ENCODE assay signal across 17 cellular contexts in genomic region chr15:51688863-51689262, GRCh38. TPM values are rescaled to one million over a fixed set of nuclear protein-coding genes. Genes with fewer than 3 reads are reported as not detected.
A peak's percentile ranks its signal among the peaks of the same experiment; 100 is the strongest.
DNase-seq lines count a peak whose midpoint lies in the region; ATAC-seq, FAIRE-seq and TF ChIP-seq lines count a peak whose summit lies in the region.
"Had no signal": no experiment of that assay in that cellular context is flagged by ENCODE, and none has a peak within 500 bp of the region (broad histone marks: within the 10 kb centered on the region; RNA-seq: fewer than 3 reads in every experiment).

No MANE protein-coding gene starts in this region.

- H3F3A ChIP-seq in SK-N-SH (replicated peaks; ENCODE audit: insufficient read depth) = no peaks in the 10 kb centered on the region

- peak; percentile 44 for FAIRE-seq in GM18507 (lab: Jason Lieb, UNC)

- no peaks in the 10 kb centered on the region for H4K20me1 ChIP-seq in SK-N-SH (ENCODE audit: insufficient read depth)
- H4K20me1 ChIP-seq: BLaER1 treated with 17β-estradiol and CSF1 and Interleukin-3, amounts not matched to agents 10 nM and 100 nM had no signal

- TF ChIP-seq POLR2A in gastrocnemius medialis (IDR thresholded peaks at IDR 0.05) = no peak

- H3K27me3 ChIP-seq in SK-N-SH (ENCODE audit: insufficient read depth) (peaks cover 10% of the 10 kb centered on the region), gastrocnemius medialis (peaks cover 0 to 9% (median 4%) of the 10 kb centered on the region in 3 donors)
- H3K27me3 ChIP-seq: BLaER1 treated with 17β-estradiol and CSF1 and Interleukin-3, amounts not matched to agents 10 nM and 100 nM; testis had no signal

- H3K4me2 ChIP-seq in SK-N-SH = no peak overlapping the region
- H3K4me2 ChIP-seq: BLaER1 treated with 17β-estradiol and CSF1 and Interleukin-3, amounts not matched to agents 10 nM and 100 nM had no signal

- no peak overlapping the region for H3K9ac ChIP-seq in SK-N-SH
- H3K9ac ChIP-seq: BLaER1 treated with 17β-estradiol and CSF1 and Interleukin-3, amounts not matched to agents 10 nM and 100 nM had no signal

- intact Hi-C loops in activated T-helper 1 cell treated with anti-CD3 and anti-CD28 coated beads, Interleukin-12 subunit alpha, Interleukin-12 subunit beta, Interleukin-2, Interleukin-4 antibody, amounts not matched to agents 30 ng/mL and 10 ng/mL and 1 ng/mL, durations not matched to agents 14 hours and 24 hours and 36 hours (cut with micrococcal nuclease) = no loop called here
- intact Hi-C loops in gastrocnemius medialis (cut with DNase I; ENCODE audit: low total_unique reads) = no loop called here

- H3K36me3 ChIP-seq in SK-N-SH (replicated peaks in 1 of 2; ENCODE audit: control insufficient read depth in 1 of 2, insufficient read depth in 2 of 2, low read length in 1 of 2) (peaks cover 0 to 14% of the 10 kb centered on the region in 2 experiments), gastrocnemius medialis (no peaks in the 10 kb centered on the region)
- H3K36me3 ChIP-seq: BLaER1 treated with 17β-estradiol and CSF1 and Interleukin-3, amounts not matched to agents 10 nM and 100 nM had no signal

- no peak for TF ChIP-seq EP300 in SK-N-SH (IDR thresholded peaks at IDR 0.05; ENCODE audit: borderline replicate concordance in 1 of 2, low read depth in 1 of 2, low read length in 1 of 2)

- H3K9me3 Mint-ChIP-seq in activated T-helper 1 cell treated with anti-CD3 and anti-CD28 coated beads, Interleukin-12 subunit alpha, Interleukin-12 subunit beta, Interleukin-2, Interleukin-4 antibody, amounts not matched to agents 30 ng/mL and 10 ng/mL and 1 ng/mL, durations not matched to agents 14 hours and 24 hours and 36 hours = no peaks in the 10 kb centered on the region
- H3K9me3 Mint-ChIP-seq: IgD-negative memory B cell; T-helper 1 cell treated with Interleukin-12 subunit alpha and Interleukin-12 subunit beta and Interleukin-4 antibody, amounts not matched to agents 30 μg/mL and 1 μg/mL, for 36 hours had no signal

- H3K79me2 ChIP-seq in SK-N-SH (ENCODE audit: insufficient read depth) = no peaks in the 10 kb centered on the region

- CTCF ChIA-PET in SK-N-SH (lab: Yijun Ruan, JAX) = interaction anchor here (1.4 kb wide), 1 partner anchor 88 kb away, joined by 4 read pairs; no protein-coding TSS in a partner anchor

- no peak overlapping the region for H3K27ac ChIP-seq in SK-N-SH (ENCODE audit: low read depth in 2 of 2, low read length in 1 of 2)
- H3K27ac ChIP-seq in gastrocnemius medialis = no peak overlapping the region
- H3K27ac ChIP-seq: BLaER1 treated with 17β-estradiol and CSF1 and Interleukin-3, amounts not matched to agents 10 nM and 100 nM; testis had no signal

- TF ChIP-seq CTCF in AG09309 (IDR thresholded peaks at IDR 0.05; ENCODE audit: control insufficient read depth, insufficient read depth, low read depth, low read length, missing control alignments) = peak; percentile 33
- TF ChIP-seq CTCF in SK-N-SH (IDR thresholded peaks at IDR 0.05) = peak; percentile 33
- peak; percentile 16 for TF ChIP-seq CTCF in foreskin fibroblast (IDR thresholded peaks at IDR 0.05; ENCODE audit: low read depth, low read length)
- TF ChIP-seq CTCF in gastrocnemius medialis (IDR thresholded peaks at IDR 0.05 in 4 of 5, conservative IDR thresholded peaks at IDR 0.05 in 1 of 5) = no peak

- no peaks in the 10 kb centered on the region for H3K9me2 ChIP-seq in SK-N-SH

- DNase-seq in AG09309 (ENCODE audit: low read depth) (no peak), GM18507 (ENCODE audit: extremely low spot score, insufficient read length, low read depth) (no peak), SK-N-SH (no peak), foreskin fibroblast (no peak), SK-N-DZ (ENCODE audit: low spot score) (no peak), gastrocnemius medialis (no peak)
- DNase-seq in activated T-helper 1 cell treated with anti-CD3 and anti-CD28 coated beads, Interleukin-12 subunit alpha, Interleukin-12 subunit beta, Interleukin-2, Interleukin-4 antibody, amounts not matched to agents 30 ng/mL and 10 ng/mL and 1 ng/mL, durations not matched to agents 14 hours and 24 hours and 36 hours (ENCODE audit: low spot score) = no peak
- DNase-seq: activated CD4-positive, alpha-beta T cell treated with anti-CD3 and anti-CD28 coated beads, Interleukin-2, amount 50 U/mL, for 48 hours; NCI-H1436; NCI-H510A; testis had no signal

- H3K36me3 Mint-ChIP-seq in activated T-helper 1 cell treated with anti-CD3 and anti-CD28 coated beads, Interleukin-12 subunit alpha, Interleukin-12 subunit beta, Interleukin-2, Interleukin-4 antibody, amounts not matched to agents 30 ng/mL and 10 ng/mL and 1 ng/mL, durations not matched to agents 14 hours and 24 hours and 36 hours (ENCODE audit: low read depth) = peaks cover 4% of the 10 kb centered on the region
- H3K36me3 Mint-ChIP-seq: IgD-negative memory B cell had no signal

- H3K4me1 ChIP-seq in SK-N-SH (ENCODE audit: control insufficient read depth in 1 of 2, insufficient read depth in 2 of 2, low read depth in 1 of 2, low read length in 1 of 2) = no peaks in the 10 kb centered on the region
- no peaks in the 10 kb centered on the region for H3K4me1 ChIP-seq in gastrocnemius medialis
- H3K4me1 ChIP-seq: testis had no signal

- H2AFZ ChIP-seq in SK-N-SH (ENCODE audit: low read depth) = no peak overlapping the region

- H3K4me1 Mint-ChIP-seq in activated T-helper 1 cell treated with anti-CD3 and anti-CD28 coated beads, Interleukin-12 subunit alpha, Interleukin-12 subunit beta, Interleukin-2, Interleukin-4 antibody, amounts not matched to agents 30 ng/mL and 10 ng/mL and 1 ng/mL, durations not matched to agents 14 hours and 24 hours and 36 hours (ENCODE audit: low read depth) = peaks cover 28% of the 10 kb centered on the region

- POLR2A ChIA-PET in SK-N-SH (lab: Yijun Ruan, JAX) = no interaction called here

- peaks cover 39% of the 10 kb centered on the region for H3K27me3 Mint-ChIP-seq in activated T-helper 1 cell treated with anti-CD3 and anti-CD28 coated beads, Interleukin-12 subunit alpha, Interleukin-12 subunit beta, Interleukin-2, Interleukin-4 antibody, amounts not matched to agents 30 ng/mL and 10 ng/mL and 1 ng/mL, durations not matched to agents 14 hours and 24 hours and 36 hours (ENCODE audit: insufficient read depth)

- H3K27ac Mint-ChIP-seq in activated T-helper 1 cell treated with anti-CD3 and anti-CD28 coated beads, Interleukin-12 subunit alpha, Interleukin-12 subunit beta, Interleukin-2, Interleukin-4 antibody, amounts not matched to agents 30 ng/mL and 10 ng/mL and 1 ng/mL, durations not matched to agents 14 hours and 24 hours and 36 hours = no peak overlapping the region
- H3K27ac Mint-ChIP-seq: IgD-negative memory B cell; T-helper 1 cell treated with Interleukin-12 subunit alpha and Interleukin-12 subunit beta and Interleukin-4 antibody, amounts not matched to agents 30 μg/mL and 1 μg/mL, for 36 hours had no signal

- in situ Hi-C loops in gastrocnemius medialis (cut with MboI; ENCODE audit: low sequenced_read_pairs in 4 of 4) = no loop called here

- ATAC-seq in HG02763 (IDR thresholded peaks at IDR 0.05; ENCODE audit: unreplicated experiment) (no peak), gastrocnemius medialis (no peak)

- WGBS in SK-N-SH (ENCODE audit: low lambda C conversion rate) = 53% methylated on average over 2 of the region's 2 CpGs

- TF ChIP-seq RAD21 in SK-N-SH (IDR thresholded peaks at IDR 0.05; ENCODE audit: low read length) = no peak

- H3K9me3 ChIP-seq in SK-N-SH = no peaks in the 10 kb centered on the region
- no peaks in the 10 kb centered on the region for H3K9me3 ChIP-seq in gastrocnemius medialis
- H3K9me3 ChIP-seq: BLaER1 treated with 17β-estradiol and CSF1 and Interleukin-3, amounts not matched to agents 10 nM and 100 nM; testis had no signal

- H3K4me3 Mint-ChIP-seq in activated T-helper 1 cell treated with anti-CD3 and anti-CD28 coated beads, Interleukin-12 subunit alpha, Interleukin-12 subunit beta, Interleukin-2, Interleukin-4 antibody, amounts not matched to agents 30 ng/mL and 10 ng/mL and 1 ng/mL, durations not matched to agents 14 hours and 24 hours and 36 hours = no peak overlapping the region
- H3K4me3 Mint-ChIP-seq: IgD-negative memory B cell; T-helper 1 cell treated with Interleukin-12 subunit alpha and Interleukin-12 subunit beta and Interleukin-4 antibody, amounts not matched to agents 30 μg/mL and 1 μg/mL, for 36 hours had no signal

- H3K4me3 ChIP-seq in AG09309 (ENCODE audit: control insufficient read depth, low read depth, low read length) = no peak overlapping the region
- no peak overlapping the region for H3K4me3 ChIP-seq in SK-N-SH (ENCODE audit: low read depth in 2 of 2, low read length in 1 of 2)
- no peak overlapping the region for H3K4me3 ChIP-seq in foreskin fibroblast (ENCODE audit: low read depth in 1 of 2, low read length in 2 of 2)
- H3K4me3 ChIP-seq in gastrocnemius medialis = no peak overlapping the region
- H3K4me3 ChIP-seq: BLaER1 treated with 17β-estradiol and CSF1 and Interleukin-3, amounts not matched to agents 10 nM and 100 nM; testis had no signal

TF ChIP-seq in SK-N-SH, 30 proteins besides CTCF, POLR2A, EP300 and RAD21 (continues in another document):
- TF ChIP-seq MXI1 (IDR thresholded peaks at IDR 0.05; ENCODE audit: low read depth, low read length) = no peak
- no peak for TF ChIP-seq NRF1 (IDR thresholded peaks at IDR 0.05; ENCODE audit: low read depth, low read length)

RNA-seq across cellular contexts. Expression of gene SCG3, which starts 7.6 kb away (rescaled TPM):
- polyA plus RNA-seq in SK-N-SH (2012; rRNA removed) = 0.16 and 0.41 TPM in 2 replicates
- 0.67 and 0.85 TPM in 2 replicates for polyA plus RNA-seq in SK-N-SH (2012; cell fraction: cytosol; rRNA removed)
- 0.05 and 0.06 TPM in 2 replicates for polyA plus RNA-seq in SK-N-SH (2012; cell fraction: nucleus; rRNA removed)
- 24.3 and 24.4 TPM in 2 replicates for polyA plus RNA-seq in SK-N-DZ (2014; cell fraction: cytosol; rRNA removed)
- 9.9 and 14.3 TPM in 2 replicates for polyA plus RNA-seq in SK-N-DZ (2014; cell fraction: nucleus; rRNA removed)
- not detected in 2 replicates for total RNA-seq in activated T-helper 1 cell treated with anti-CD3 and anti-CD28 coated beads, Interleukin-12 subunit alpha, Interleukin-12 subunit beta, Interleukin-2, Interleukin-4 antibody, amounts not matched to agents 30 ng/mL and 10 ng/mL and 1 ng/mL, durations not matched to agents 14 hours and 24 hours and 36 hours
- total RNA-seq in gastrocnemius medialis = not detected
- total RNA-seq: G401, RPMI7951 had no signal
- polyA plus RNA-seq: IgD-negative memory B cell had no signal

RNA-seq across cellular contexts. Expression of gene LYSMD2, which starts 48.6 kb away (rescaled TPM):
- 10.3 and 14.2 TPM in 2 replicates for polyA plus RNA-seq in SK-N-SH (2012; rRNA removed)
- 20.2 and 24.9 TPM in 2 replicates for polyA plus RNA-seq in SK-N-SH (2012; cell fraction: cytosol; rRNA removed)
- polyA plus RNA-seq in SK-N-SH (2012; cell fraction: nucleus; rRNA removed) = 6.6 and 8.0 TPM in 2 replicates
- polyA plus RNA-seq in SK-N-DZ (2014; cell fraction: cytosol; rRNA removed) = 5.2 and 7.9 TPM in 2 replicates
- 2.2 and 7.2 TPM in 2 replicates for polyA plus RNA-seq in SK-N-DZ (2014; cell fraction: nucleus; rRNA removed)
- 16.0 and 16.5 TPM in 2 replicates for total RNA-seq in activated T-helper 1 cell treated with anti-CD3 and anti-CD28 coated beads, Interleukin-12 subunit alpha, Interleukin-12 subunit beta, Interleukin-2, Interleukin-4 antibody, amounts not matched to agents 30 ng/mL and 10 ng/mL and 1 ng/mL, durations not matched to agents 14 hours and 24 hours and 36 hours
- 10 to 100 TPM in 2 of 4 donors, 1 to 10 TPM in 2; 5.8 to 16.1 (median 10.6) TPM for total RNA-seq in gastrocnemius medialis
- total RNA-seq: G401 had no signal

Comparison
In these comparisons a context has a peak if more than half of its experiments do, and no peak if none do; other contexts are left out.
1. CTCF ChIP-seq: peak in AG09309 (single experiment), SK-N-SH (single experiment) and foreskin fibroblast (single experiment); none in gastrocnemius medialis (0 of 5).